8 cellular contexts compared by ENCODE assay signal in genomic region chr1:225816643-225817538, GRCh38. TPM values are rescaled to one million over a fixed set of nuclear protein-coding genes. Genes with fewer than 3 reads are reported as not detected.
DNase-seq lines count a peak whose midpoint lies in the region; ATAC-seq and TF ChIP-seq lines count a peak whose summit lies in the region.

No MANE protein-coding gene starts in this region.

- H3K27me3 Mint-ChIP-seq in dendritic cell treated with granulocyte-macrophage colony-stimulating factor and Interleukin-4, amounts not matched to agents 40 ng/mL and 50 ng/mL, for 4 days = no peaks in the 10 kb centered on the region

- no peak for TF ChIP-seq CTCF in lower lobe of right lung (IDR thresholded peaks at IDR 0.05)
- TF ChIP-seq CTCF in BE2C (IDR thresholded peaks at IDR 0.05; ENCODE audit: low read depth, low read length) = no peak

- no peak for DNase-seq in lower lobe of right lung
- no peak for DNase-seq in BE2C
- no peak for DNase-seq in middle frontal gyrus (ENCODE audit: extremely low spot score, low spot score)
- DNase-seq in CD1c-positive myeloid dendritic cell (ENCODE audit: extremely low spot score) = no peak

- intact Hi-C loops in dendritic cell treated with granulocyte-macrophage colony-stimulating factor and Interleukin-4, amounts not matched to agents 40 ng/mL and 50 ng/mL, for 4 days (cut with micrococcal nuclease) = no loop called here
- intact Hi-C loops in lower lobe of right lung (cut with DNase I) = no loop called here

- H3K36me3 Mint-ChIP-seq in dendritic cell treated with granulocyte-macrophage colony-stimulating factor and Interleukin-4, amounts not matched to agents 40 ng/mL and 50 ng/mL, for 4 days (ENCODE audit: low read depth) = peaks cover 27% of the 10 kb centered on the region

- ATAC-seq in lower lobe of right lung (peak; percentile 1 to 15), HG02852 (IDR thresholded peaks at IDR 0.05; ENCODE audit: unreplicated experiment) (no peak)

- H3K27ac ChIP-seq in HUES64 (ENCODE audit: low read depth, low read length) (peak overlapping the region; percentile 53), lower lobe of right lung (peak overlapping the region; percentile 90), subcutaneous abdominal adipose tissue (ENCODE audit: low read depth, low read length) (peak overlapping the region; percentile 91)

- H3K4me3 ChIP-seq in HUES64 (ENCODE audit: low read length) = no peak overlapping the region
- H3K4me3 ChIP-seq in lower lobe of right lung = peak overlapping the region; percentile 13
- H3K4me3 ChIP-seq in subcutaneous abdominal adipose tissue (ENCODE audit: low read depth in 1 of 5, low read length in 5 of 5) = peak overlapping the region in 4 of 5 donors; percentile 1 to 39 (median 36)
- no peak overlapping the region for H3K4me3 ChIP-seq in BE2C (ENCODE audit: low read depth, low read length)

- 83% methylated on average over 17 of the region's 17 CpGs for WGBS in HUES64

- H3K4me1 ChIP-seq in HUES64 (ENCODE audit: insufficient read depth, low read length) (peaks cover 31% of the 10 kb centered on the region), lower lobe of right lung (peaks cover 96% of the 10 kb centered on the region), subcutaneous abdominal adipose tissue (ENCODE audit: control insufficient read depth in 5 of 5, insufficient read depth in 5 of 5, low read length in 5 of 5) (peaks cover 44 to 88% (median 80%) of the 10 kb centered on the region in 5 donors), BE2C (peaks cover 11% of the 10 kb centered on the region)

- H3K9ac ChIP-seq in HUES64 (ENCODE audit: low read depth, low read length) (peak overlapping the region; percentile 31), subcutaneous abdominal adipose tissue (ENCODE audit: low read length in 5 of 5) (peak overlapping the region; percentile 48 to 97 (median 66))

- H3K27me3 ChIP-seq in HUES64 (ENCODE audit: insufficient read depth, low read length) (no peaks in the 10 kb centered on the region), lower lobe of right lung (ENCODE audit: low read depth) (no peaks in the 10 kb centered on the region), subcutaneous abdominal adipose tissue (ENCODE audit: control insufficient read depth in 5 of 5, insufficient read depth in 4 of 5, low read length in 5 of 5) (peaks cover 0 to 3% (median 0%) of the 10 kb centered on the region in 5 donors), BE2C (no peaks in the 10 kb centered on the region)

- peaks cover 53% of the 10 kb centered on the region for H3K4me1 Mint-ChIP-seq in dendritic cell treated with granulocyte-macrophage colony-stimulating factor and Interleukin-4, amounts not matched to agents 40 ng/mL and 50 ng/mL, for 4 days (ENCODE audit: low read depth)

- H3K9me3 ChIP-seq in HUES64 (ENCODE audit: insufficient read depth, low read depth, low read length) = no peaks in the 10 kb centered on the region
- H3K9me3 ChIP-seq in lower lobe of right lung = no peaks in the 10 kb centered on the region
- no peaks in the 10 kb centered on the region for H3K9me3 ChIP-seq in subcutaneous abdominal adipose tissue (ENCODE audit: control insufficient read depth in 5 of 5, low read length in 5 of 5)
- no peaks in the 10 kb centered on the region for H3K9me3 ChIP-seq in BE2C

- peak overlapping the region; percentile 62 for H3K27ac Mint-ChIP-seq in dendritic cell treated with granulocyte-macrophage colony-stimulating factor and Interleukin-4, amounts not matched to agents 40 ng/mL and 50 ng/mL, for 4 days

- no peaks in the 10 kb centered on the region for H3K9me3 Mint-ChIP-seq in dendritic cell treated with granulocyte-macrophage colony-stimulating factor and Interleukin-4, amounts not matched to agents 40 ng/mL and 50 ng/mL, for 4 days

- no peak overlapping the region for H3K4me3 Mint-ChIP-seq in dendritic cell treated with granulocyte-macrophage colony-stimulating factor and Interleukin-4, amounts not matched to agents 40 ng/mL and 50 ng/mL, for 4 days

- H3K36me3 ChIP-seq in HUES64 (ENCODE audit: insufficient read depth, low read length) (peaks cover 4% of the 10 kb centered on the region; the same call in 1 of the 2 replicates), lower lobe of right lung (peaks cover 4% of the 10 kb centered on the region), subcutaneous abdominal adipose tissue (ENCODE audit: control insufficient read depth in 5 of 5, insufficient read depth in 5 of 5, low read length in 5 of 5) (peaks cover 1 to 9% (median 3%) of the 10 kb centered on the region in 5 donors), BE2C (no peaks in the 10 kb centered on the region)

RNA-seq across cellular contexts. Expression of gene EPHX1, which starts 7.0 kb away (rescaled TPM):
- 51.2 TPM for polyA plus RNA-seq in HUES64 (2013, experiment 1 of 2)
- 44.6 TPM for polyA plus RNA-seq in HUES64 (2013, experiment 2 of 2)
- 233 TPM for total RNA-seq in lower lobe of right lung
- 19.8 TPM for polyA plus RNA-seq in BE2C (2012; ENCODE audit: insufficient read depth, insufficient read length, low read depth)

RNA-seq across cellular contexts. Expression of gene SRP9, which starts 39.3 kb away (rescaled TPM):
- 420 TPM for polyA plus RNA-seq in HUES64 (2013, experiment 1 of 2)
- polyA plus RNA-seq in HUES64 (2013, experiment 2 of 2) = 458 TPM
- 166 TPM for total RNA-seq in lower lobe of right lung
- polyA plus RNA-seq in BE2C (2012; ENCODE audit: insufficient read depth, insufficient read length, low read depth) = 555 TPM

Comparison
In these comparisons a context has a peak if more than half of its experiments do, and no peak if none do; other contexts are left out.
1. H3K4me3 ChIP-seq: peak in lower lobe of right lung (single experiment) and subcutaneous abdominal adipose tissue (4 of 5); none in HUES64 (single experiment) and BE2C (single experiment).
2. Peak in every context shown above with its lines, with median percentiles within 50 percentile points of each other: H3K27ac ChIP-seq.